In genomic region chr3:25588441-25589103, GRCh38 we compare ENCODE assay signal across 15 cellular contexts.
"Had no signal": no experiment of that assay in that cellular context is flagged by ENCODE, and none has a peak within 500 bp of the region (broad histone marks: within the 10 kb centered on the region; RNA-seq: fewer than 3 reads in every experiment).

No MANE protein-coding gene starts in this region.

- H3K27me3 ChIP-seq: dorsolateral prefrontal cortex, suprapubic skin, upper lobe of right lung had no signal

- H3K4me3 ChIP-seq: dorsolateral prefrontal cortex, suprapubic skin, upper lobe of right lung had no signal

- H3K36me3 ChIP-seq: suprapubic skin, upper lobe of right lung, WERI-Rb-1 had no signal

- H3K9me3 ChIP-seq: suprapubic skin, upper lobe of right lung had no signal

- DNase-seq: activated CD4-positive, alpha-beta T cell treated with anti-CD3 and anti-CD28 coated beads for 48 hours; activated naive CD4-positive, alpha-beta T cell treated with anti-CD3 and anti-CD28 coated beads for 36 hours; activated T-cell treated with anti-CD3 and anti-CD28 coated beads for 4 hours; cerebellar nuclear complex; dorsolateral prefrontal cortex; occipital lobe; stimulated activated CD4-positive, alpha-beta T cell treated with anti-CD3 and anti-CD28 coated beads, Interleukin-4, amount 100 ng/mL, for 1 hour; stimulated activated CD8-positive, alpha-beta memory T cell treated with anti-CD3 and anti-CD28 coated beads, Interleukin-4, amount 100 ng/mL, for 48 hours; stimulated activated naive CD8-positive, alpha-beta T cell treated with anti-CD3 and anti-CD28 coated beads, Interleukin-15, Interleukin-2, amounts not matched to agents 100 U/mL and 50 U/mL, for 24 hours; T1000; upper lobe of right lung; WERI-Rb-1 had no signal

- H3K27ac ChIP-seq: dorsolateral prefrontal cortex, suprapubic skin, upper lobe of right lung, WERI-Rb-1 had no signal

- ATAC-seq: activated T-helper 17 cell treated with anti-CD3 and anti-CD28 coated beads, Interleukin-2, amount 50 U/mL, for 72 hours; esophagus mucosa; stimulated activated naive CD8-positive, alpha-beta T cell treated with anti-CD3 and anti-CD28 coated beads, Interleukin-15, Interleukin-2, amounts not matched to agents 100 U/mL and 50 U/mL, for 24 hours; upper lobe of right lung had no signal
